25 cellular contexts compared by ENCODE assay signal in the genomic region with DNA sequence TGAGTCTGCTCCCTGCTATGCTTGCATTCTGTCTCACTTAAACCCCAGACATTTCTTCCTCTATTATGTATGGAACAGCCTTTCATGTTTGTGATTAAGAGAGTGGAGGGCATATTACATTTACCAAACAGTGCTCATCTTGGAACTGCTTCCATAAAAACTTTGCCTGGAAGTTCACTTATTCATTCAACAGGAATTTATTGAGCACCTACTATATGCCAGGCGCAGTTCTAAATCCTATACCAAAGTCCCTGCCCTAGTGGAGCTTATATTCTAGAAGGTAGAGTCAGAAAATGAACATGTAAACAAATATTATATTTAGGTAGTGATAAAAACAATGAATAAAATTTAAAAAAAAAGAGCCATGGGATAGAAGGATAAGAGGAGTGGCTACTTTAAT. TPM values are rescaled to one million over a fixed set of nuclear protein-coding genes. Genes with fewer than 3 reads are reported as not detected.
DNase-seq lines count a peak whose midpoint lies in the region; ATAC-seq, FAIRE-seq and TF ChIP-seq lines count a peak whose summit lies in the region.
"Had no signal": no experiment of that assay in that cellular context is flagged by ENCODE, and none has a peak within 500 bp of the region (broad histone marks: within the 10 kb centered on the region; RNA-seq: fewer than 3 reads in every experiment).

No MANE protein-coding gene starts in this region.

- TF ChIP-seq POLR2A in K562 (conservative IDR thresholded peaks at IDR 0.05) (no peak), adrenal gland (IDR thresholded peaks at IDR 0.05) (no peak)

- H3K9ac ChIP-seq in K562 (ENCODE audit: insufficient read depth in 1 of 2, low read depth in 2 of 2, low read length in 2 of 2): no peak overlapping the region
- H3K9ac ChIP-seq: BLaER1 had no signal

- no peaks in the 10 kb centered on the region for H3K27me3 Mint-ChIP-seq in CD4-positive, CD25-positive, alpha-beta regulatory T cell
- no peaks in the 10 kb centered on the region for H3K27me3 Mint-ChIP-seq in dendritic cell treated with granulocyte-macrophage colony-stimulating factor and Interleukin-4, amounts not matched to agents 40 ng/mL and 50 ng/mL, for 4 days
- H3K27me3 Mint-ChIP-seq: CD4-positive, alpha-beta T cell had no signal

- H3K9me3 Mint-ChIP-seq in CD4-positive, CD25-positive, alpha-beta regulatory T cell: peaks cover 0 to 4% (median 0%) of the 10 kb centered on the region in 7 donors
- H3K9me3 Mint-ChIP-seq in dendritic cell treated with granulocyte-macrophage colony-stimulating factor and Interleukin-4, amounts not matched to agents 40 ng/mL and 50 ng/mL, for 4 days: no peaks in the 10 kb centered on the region
- H3K9me3 Mint-ChIP-seq: CD14-positive monocyte; CD4-positive, alpha-beta T cell; CD8-positive, alpha-beta T cell had no signal

- H3K27me3 ChIP-seq in CD4-positive, CD25-positive, alpha-beta regulatory T cell (ENCODE audit: control insufficient read depth, insufficient read depth, low read length): no peaks in the 10 kb centered on the region
- H3K27me3 ChIP-seq in K562 (ENCODE audit: control insufficient read depth in 2 of 2, insufficient read depth in 2 of 2, low read length in 2 of 2) (peaks cover 0 to 53% of the 10 kb centered on the region in 2 experiments; a peak in 3 of 5 replicates), adrenal gland (no peaks in the 10 kb centered on the region)
- H3K27me3 ChIP-seq: BE2C, BLaER1 had no signal

- in situ Hi-C loops in K562 (cut with MboI): no loop called here

- H3K36me3 ChIP-seq in CD4-positive, CD25-positive, alpha-beta regulatory T cell (ENCODE audit: control insufficient read depth, insufficient read depth, low read length): no peaks in the 10 kb centered on the region
- H3K36me3 ChIP-seq in HEK293 (ENCODE audit: control insufficient read depth in 2 of 2, insufficient read depth in 1 of 2, low read length in 2 of 2) (no peaks in the 10 kb centered on the region), K562 (ENCODE audit: control insufficient read depth, insufficient read depth, low read length) (no peaks in the 10 kb centered on the region), adrenal gland (replicated peaks in 1 of 2) (no peaks in the 10 kb centered on the region)
- H3K36me3 ChIP-seq: BE2C, BLaER1 had no signal

- no TSS peak for BruUV-seq in K562 (replicated peaks; lab: Mats Ljungman, UMichigan)

- H3K9me1 ChIP-seq in K562 (ENCODE audit: control insufficient read depth, insufficient read depth, low read length): no peaks in the 10 kb centered on the region

- peaks cover 12 to 33% (median 15%) of the 10 kb centered on the region in 4 donors for H3K4me1 Mint-ChIP-seq in CD4-positive, CD25-positive, alpha-beta regulatory T cell
- H3K4me1 Mint-ChIP-seq in dendritic cell treated with granulocyte-macrophage colony-stimulating factor and Interleukin-4, amounts not matched to agents 40 ng/mL and 50 ng/mL, for 4 days (ENCODE audit: low read depth): peaks cover 18% of the 10 kb centered on the region

- no peak for DNase-seq in CD4-positive, CD25-positive, alpha-beta regulatory T cell
- DNase-seq in K562 (ENCODE audit: extremely low read depth in 1 of 4, low spot score in 3 of 4) (no peak), amygdala (lab: John Stamatoyannopoulos, UW) (no peak), adrenal gland (no peak), OCI-M1 (lab: John Stamatoyannopoulos, UW) (no peak)
- DNase-seq: 8988T; ACHN; BE2C; C1 segment of cervical spinal cord; Caco-2; Calu3; CD4-positive, alpha-beta T cell; CD8-positive, alpha-beta T cell; GF-D8 had no signal

- peak overlapping the region in 2 of 3 donors; percentile 7 to 55 for H3K27ac Mint-ChIP-seq in CD4-positive, CD25-positive, alpha-beta regulatory T cell
- peak overlapping the region; percentile 28 for H3K27ac Mint-ChIP-seq in dendritic cell treated with granulocyte-macrophage colony-stimulating factor and Interleukin-4, amounts not matched to agents 40 ng/mL and 50 ng/mL, for 4 days
- H3K27ac Mint-ChIP-seq: CD4-positive, alpha-beta T cell; CD8-positive, alpha-beta T cell had no signal

- TF ChIP-seq CTCF in HEK293 (tag by site-specific recombination; IDR thresholded peaks at IDR 0.05) (no peak), K562 (IDR thresholded peaks at IDR 0.05 in 2 of 3, conservative IDR thresholded peaks at IDR 0.05 in 1 of 3; ENCODE audit: insufficient read depth in 2 of 3, low read depth in 1 of 3, low read length in 3 of 3) (no peak), adrenal gland (IDR thresholded peaks at IDR 0.05) (no peak)

- CTCF ChIA-PET in HEK293 (lab: Yijun Ruan, JAX): no interaction called here
- CTCF ChIA-PET in K562 (lab: Yijun Ruan, JAX; ENCODE audit: low intra/inter-chr PET ratio): no interaction called here

- POLR2A ChIA-PET in HEK293 (lab: Yijun Ruan, JAX): no interaction called here
- POLR2A ChIA-PET in K562 (lab: Yijun Ruan, JAX): no interaction called here

- H3K9me3 ChIP-seq in CD4-positive, CD25-positive, alpha-beta regulatory T cell (ENCODE audit: control insufficient read depth in 2 of 2, low read length in 2 of 2): no peaks in the 10 kb centered on the region
- H3K9me3 ChIP-seq in HEK293 (ENCODE audit: control insufficient read depth, insufficient read depth, low read depth, low read length) (no peaks in the 10 kb centered on the region), K562 (replicated peaks; ENCODE audit: control insufficient read depth, insufficient read depth, low read depth, low read length) (no peaks in the 10 kb centered on the region), adrenal gland (replicated peaks in 1 of 3) (no peaks in the 10 kb centered on the region)
- H3K9me3 ChIP-seq: BE2C, BLaER1, Caco-2 had no signal

- 6% methylated on average over 1 of the region's 1 CpG for WGBS in K562 (ENCODE audit: insufficient coverage, low coverage, missing lambda C conversion rate)
- 89 to 96% (median 93%) methylated on average over 1 of the region's 1 CpG for WGBS in adrenal gland, 4 donors

- no peak overlapping the region for H2AFZ ChIP-seq in K562 (ENCODE audit: low read depth, low read length)

- no peak for ATAC-seq in CD4-positive, CD25-positive, alpha-beta regulatory T cell (ENCODE audit: low read depth in 2 of 2)
- ATAC-seq in K562 (no peak), HG02623 (IDR thresholded peaks at IDR 0.05; ENCODE audit: unreplicated experiment) (no peak)
- ATAC-seq: CD8-positive, alpha-beta T cell had no signal

- peaks cover 3% of the 10 kb centered on the region for H3K36me3 Mint-ChIP-seq in CD4-positive, CD25-positive, alpha-beta regulatory T cell
- H3K36me3 Mint-ChIP-seq in dendritic cell treated with granulocyte-macrophage colony-stimulating factor and Interleukin-4, amounts not matched to agents 40 ng/mL and 50 ng/mL, for 4 days (ENCODE audit: low read depth): no peaks in the 10 kb centered on the region
- H3K36me3 Mint-ChIP-seq: CD14-positive monocyte; CD8-positive, alpha-beta T cell had no signal

- H3K27ac ChIP-seq in CD4-positive, CD25-positive, alpha-beta regulatory T cell (ENCODE audit: insufficient read depth, low read length, poor library complexity, severe bottlenecking): no peak overlapping the region
- H3K27ac ChIP-seq in HEK293 (ENCODE audit: extremely low read depth, low read depth, low read length): no peak overlapping the region
- no peak overlapping the region for H3K27ac ChIP-seq in K562 (ENCODE audit: extremely low read depth, low read depth, low read length)
- H3K27ac ChIP-seq in adrenal gland: no peak overlapping the region
- H3K27ac ChIP-seq: BLaER1 had no signal

- H3K4me3 Mint-ChIP-seq in CD4-positive, CD25-positive, alpha-beta regulatory T cell: no peak overlapping the region
- no peak overlapping the region for H3K4me3 Mint-ChIP-seq in dendritic cell treated with granulocyte-macrophage colony-stimulating factor and Interleukin-4, amounts not matched to agents 40 ng/mL and 50 ng/mL, for 4 days
- H3K4me3 Mint-ChIP-seq: CD14-positive monocyte; CD4-positive, alpha-beta T cell; CD8-positive, alpha-beta T cell had no signal

- intact Hi-C loops in K562 (cut with micrococcal nuclease): no loop called here
- intact Hi-C loops in dendritic cell treated with granulocyte-macrophage colony-stimulating factor and Interleukin-4, amounts not matched to agents 40 ng/mL and 50 ng/mL, for 4 days (cut with micrococcal nuclease): no loop called here
- intact Hi-C loops in adrenal gland (cut with DNase I): no loop called here

- H3K79me2 ChIP-seq in K562 (ENCODE audit: control insufficient read depth, insufficient read depth, low read length): no peaks in the 10 kb centered on the region

- FAIRE-seq in K562 (lab: Jason Lieb, UNC): no peak
- FAIRE-seq: A204.1, D721Med, G401.6, GM12891, GM19239 had no signal

- peaks cover 18% of the 10 kb centered on the region for H3K4me1 ChIP-seq in CD4-positive, CD25-positive, alpha-beta regulatory T cell (ENCODE audit: control insufficient read depth, insufficient read depth, low read length, poor library complexity, severe bottlenecking)
- no peaks in the 10 kb centered on the region for H3K4me1 ChIP-seq in HEK293 (ENCODE audit: control insufficient read depth, insufficient read depth, low read length)
- no peaks in the 10 kb centered on the region for H3K4me1 ChIP-seq in K562 (replicated peaks in 1 of 2; ENCODE audit: control insufficient read depth in 2 of 2, insufficient read depth in 2 of 2, low read length in 2 of 2)
- H3K4me1 ChIP-seq in adrenal gland (replicated peaks in 1 of 2): no peaks in the 10 kb centered on the region

- no peak overlapping the region for H3K4me2 ChIP-seq in K562 (ENCODE audit: insufficient read depth, low read length)
- H3K4me2 ChIP-seq: BLaER1 had no signal

- H3K4me3 ChIP-seq in CD4-positive, CD25-positive, alpha-beta regulatory T cell (ENCODE audit: low read depth, low read length): no peak overlapping the region
- H3K4me3 ChIP-seq in HEK293 (ENCODE audit: low read depth, low read length): no peak overlapping the region
- no peak overlapping the region for H3K4me3 ChIP-seq in K562
- H3K4me3 ChIP-seq in adrenal gland: no peak overlapping the region
- H3K4me3 ChIP-seq: BLaER1 had no signal

- 0 out of 2 replicates have a peak, but pooled peaks cover 4% of the 10 kb centered on the region for H4K20me1 ChIP-seq in K562 (replicated peaks; ENCODE audit: control insufficient read depth, insufficient read depth, low read length)
- H4K20me1 ChIP-seq: BLaER1 had no signal

- TF ChIP-seq EP300 in K562 (IDR thresholded peaks at IDR 0.05; ENCODE audit: low read length): no peak

- no peak for TF ChIP-seq RAD21 in K562 (CRISPR knock-in tag; conservative IDR thresholded peaks at IDR 0.05 in 1 of 2, IDR thresholded peaks at IDR 0.05 in 1 of 2)

RNA-seq across cellular contexts. Expression of a gene that starts 49.8 kb away (rescaled TPM):
- not detected for total RNA-seq in CD4-positive, CD25-positive, alpha-beta regulatory T cell
- polyA plus RNA-seq in CD4-positive, CD25-positive, alpha-beta regulatory T cell: not detected
- total RNA-seq in K562 (2011; cell fraction: chromatin; rRNA removed; ENCODE audit: low replicate concordance): not detected in 2 replicates
- total RNA-seq in K562 (2011; cell fraction: nucleolus; rRNA removed): not detected in 2 replicates
- not detected in 2 replicates for total RNA-seq in K562 (2011; cell fraction: nucleoplasm; rRNA removed)
- not detected in 2 replicates for total RNA-seq in K562 (2014; rRNA removed)
- total RNA-seq in K562 (2014; rRNA removed; fragmentation: Illumina TruSeq; extraction: Trizol): not detected in 2 replicates
- total RNA-seq in K562 (2015; rRNA removed; fragmentation: Illumina TruSeq; extraction: Trizol): not detected in 2 replicates
- not detected in 2 replicates for total RNA-seq in K562 (2021)
- polyA plus RNA-seq in K562 (2011; rRNA removed): not detected in 2 replicates
- polyA plus RNA-seq in K562 (2011; cell fraction: cytosol; rRNA removed): not detected in 2 replicates
- polyA plus RNA-seq in K562 (2011; cell fraction: nucleus; rRNA removed): not detected in 2 replicates
- not detected in 2 replicates for polyA plus RNA-seq in K562 (2012)
- not detected in 2 replicates for polyA plus RNA-seq in K562 (2014; fragmentation: Illumina TruSeq; extraction: Trizol)
- not detected for polyA plus RNA-seq in K562 (2014; fragmentation: Nextera tagmentation; extraction: Ambion mirVana)
- not detected in 2 replicates for polyA plus RNA-seq in K562 (2014; rRNA removed)
- not detected in 2 replicates for polyA minus RNA-seq in K562 (2011; rRNA and poly(A)+ RNA removed)
- polyA minus RNA-seq in K562 (2011; cell fraction: cytosol; rRNA and poly(A)+ RNA removed): not detected in 2 replicates
- polyA minus RNA-seq in K562 (2011; cell fraction: nucleus; rRNA and poly(A)+ RNA removed): not detected in 2 replicates
- total RNA-seq in adrenal gland: under 1 TPM in 6 of 8 donors, not detected in 2; 0.12 to 0.91 (median 0.26) TPM
- polyA plus RNA-seq in adrenal gland: under 1 TPM; 0.16 to 0.40 (median 0.17) TPM
- total RNA-seq: Calu3; CD4-positive, alpha-beta T cell; CD8-positive, alpha-beta T cell had no signal
- polyA plus RNA-seq: AG04450, CD14-positive monocyte had no signal
